1 cellular context compared by ENCODE assay signal in the genomic region with DNA sequence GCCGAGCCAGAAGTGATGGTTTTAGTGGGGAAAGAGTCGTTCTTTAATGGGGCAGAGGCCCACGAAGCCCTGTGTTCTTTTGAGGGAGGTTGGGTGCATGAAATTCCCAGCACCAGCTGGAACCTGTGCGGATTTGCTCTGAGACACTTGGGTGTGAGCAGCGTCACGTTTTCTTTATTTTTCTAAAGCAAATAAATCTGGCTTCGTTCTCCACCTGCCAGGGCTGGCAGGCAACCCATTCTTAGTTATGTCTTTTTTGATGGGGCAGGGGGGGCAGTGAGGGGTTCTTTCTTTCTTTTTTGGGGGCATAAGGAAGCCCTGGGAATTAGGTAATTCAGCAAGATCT.
TF ChIP-seq lines count a peak whose summit lies in the region.

No MANE protein-coding gene starts in this region.

TF ChIP-seq in HEK293, 187 proteins besides CTCF, POLR2A, EP300 and RAD21 (continued from another document):
- TF ChIP-seq, protein P1, sequence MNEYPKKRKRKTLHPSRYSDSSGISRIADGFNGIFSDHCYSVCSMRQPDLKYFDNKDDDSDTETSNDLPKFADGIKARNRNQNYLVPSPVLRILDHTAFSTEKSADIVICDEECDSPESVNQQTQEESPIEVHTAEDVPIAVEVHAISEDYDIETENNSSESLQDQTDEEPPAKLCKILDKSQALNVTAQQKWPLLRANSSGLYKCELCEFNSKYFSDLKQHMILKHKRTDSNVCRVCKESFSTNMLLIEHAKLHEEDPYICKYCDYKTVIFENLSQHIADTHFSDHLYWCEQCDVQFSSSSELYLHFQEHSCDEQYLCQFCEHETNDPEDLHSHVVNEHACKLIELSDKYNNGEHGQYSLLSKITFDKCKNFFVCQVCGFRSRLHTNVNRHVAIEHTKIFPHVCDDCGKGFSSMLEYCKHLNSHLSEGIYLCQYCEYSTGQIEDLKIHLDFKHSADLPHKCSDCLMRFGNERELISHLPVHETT (tag by site-specific recombination; IDR thresholded peaks at IDR 0.05) = no peak
- TF ChIP-seq ZNF366 (tag by site-specific recombination; conservative IDR thresholded peaks at IDR 0.05) (peak; percentile 84), GLI4 (tag by site-specific recombination; IDR thresholded peaks at IDR 0.05) (no peak), ZNF544 (tag by site-specific recombination; IDR thresholded peaks at IDR 0.05) (no peak), ZNF423 (tag by site-specific recombination; IDR thresholded peaks at IDR 0.05) (no peak), ZNF24 (tag by site-specific recombination; IDR thresholded peaks at IDR 0.05) (no peak), ZNF585B (tag by site-specific recombination; IDR thresholded peaks at IDR 0.05) (no peak), SALL2 (tag by site-specific recombination; IDR thresholded peaks at IDR 0.05; ENCODE audit: borderline replicate concordance) (no peak), ZIC2 (tag by site-specific recombination; IDR thresholded peaks at IDR 0.05) (no peak), TRIM28 (IDR thresholded peaks at IDR 0.05; ENCODE audit: borderline replicate concordance, low read length) (no peak), ZNF112 (tag by site-specific recombination; IDR thresholded peaks at IDR 0.05) (no peak), ZSCAN23 (tag by site-specific recombination; IDR thresholded peaks at IDR 0.05) (no peak), ZNF48 (tag by site-specific recombination; IDR thresholded peaks at IDR 0.05) (no peak), KLF1 (tag by site-specific recombination; IDR thresholded peaks at IDR 0.05) (no peak), ZSCAN30 (tag by site-specific recombination; IDR thresholded peaks at IDR 0.05) (no peak), ZNF114 (tag by site-specific recombination; IDR thresholded peaks at IDR 0.05) (no peak), GLIS1 (tag by site-specific recombination; IDR thresholded peaks at IDR 0.05) (no peak), ZBTB20 (tag by site-specific recombination; IDR thresholded peaks at IDR 0.05) (no peak), ZNF510 (tag by site-specific recombination; IDR thresholded peaks at IDR 0.05; ENCODE audit: insufficient replicate concordance) (no peak), SP2 (tag by site-specific recombination; IDR thresholded peaks at IDR 0.05) (no peak), ZNF169 (tag by site-specific recombination; IDR thresholded peaks at IDR 0.05) (no peak), ZNF707 (tag by site-specific recombination; IDR thresholded peaks at IDR 0.05) (no peak)
- TF ChIP-seq, protein P2, sequence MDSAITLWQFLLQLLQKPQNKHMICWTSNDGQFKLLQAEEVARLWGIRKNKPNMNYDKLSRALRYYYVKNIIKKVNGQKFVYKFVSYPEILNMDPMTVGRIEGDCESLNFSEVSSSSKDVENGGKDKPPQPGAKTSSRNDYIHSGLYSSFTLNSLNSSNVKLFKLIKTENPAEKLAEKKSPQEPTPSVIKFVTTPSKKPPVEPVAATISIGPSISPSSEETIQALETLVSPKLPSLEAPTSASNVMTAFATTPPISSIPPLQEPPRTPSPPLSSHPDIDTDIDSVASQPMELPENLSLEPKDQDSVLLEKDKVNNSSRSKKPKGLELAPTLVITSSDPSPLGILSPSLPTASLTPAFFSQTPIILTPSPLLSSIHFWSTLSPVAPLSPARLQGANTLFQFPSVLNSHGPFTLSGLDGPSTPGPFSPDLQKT (IDR thresholded peaks at IDR 0.05; ENCODE audit: borderline replicate concordance, low read depth, low read length) = no peak
- TF ChIP-seq, protein P3, sequence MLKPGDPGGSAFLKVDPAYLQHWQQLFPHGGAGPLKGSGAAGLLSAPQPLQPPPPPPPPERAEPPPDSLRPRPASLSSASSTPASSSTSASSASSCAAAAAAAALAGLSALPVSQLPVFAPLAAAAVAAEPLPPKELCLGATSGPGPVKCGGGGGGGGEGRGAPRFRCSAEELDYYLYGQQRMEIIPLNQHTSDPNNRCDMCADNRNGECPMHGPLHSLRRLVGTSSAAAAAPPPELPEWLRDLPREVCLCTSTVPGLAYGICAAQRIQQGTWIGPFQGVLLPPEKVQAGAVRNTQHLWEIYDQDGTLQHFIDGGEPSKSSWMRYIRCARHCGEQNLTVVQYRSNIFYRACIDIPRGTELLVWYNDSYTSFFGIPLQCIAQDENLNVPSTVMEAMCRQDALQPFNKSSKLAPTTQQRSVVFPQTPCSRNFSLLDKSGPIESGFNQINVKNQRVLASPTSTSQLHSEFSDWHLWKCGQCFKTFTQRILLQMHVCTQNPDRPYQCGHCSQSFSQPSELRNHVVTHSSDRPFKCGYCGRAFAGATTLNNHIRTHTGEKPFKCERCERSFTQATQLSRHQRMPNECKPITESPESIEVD (tag by site-specific recombination; IDR thresholded peaks at IDR 0.05) = no peak
- TF ChIP-seq, protein P4, sequence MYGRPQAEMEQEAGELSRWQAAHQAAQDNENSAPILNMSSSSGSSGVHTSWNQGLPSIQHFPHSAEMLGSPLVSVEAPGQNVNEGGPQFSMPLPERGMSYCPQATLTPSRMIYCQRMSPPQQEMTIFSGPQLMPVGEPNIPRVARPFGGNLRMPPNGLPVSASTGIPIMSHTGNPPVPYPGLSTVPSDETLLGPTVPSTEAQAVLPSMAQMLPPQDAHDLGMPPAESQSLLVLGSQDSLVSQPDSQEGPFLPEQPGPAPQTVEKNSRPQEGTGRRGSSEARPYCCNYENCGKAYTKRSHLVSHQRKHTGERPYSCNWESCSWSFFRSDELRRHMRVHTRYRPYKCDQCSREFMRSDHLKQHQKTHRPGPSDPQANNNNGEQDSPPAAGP (tag by site-specific recombination; IDR thresholded peaks at IDR 0.05) = no peak
- TF ChIP-seq, protein P5, sequence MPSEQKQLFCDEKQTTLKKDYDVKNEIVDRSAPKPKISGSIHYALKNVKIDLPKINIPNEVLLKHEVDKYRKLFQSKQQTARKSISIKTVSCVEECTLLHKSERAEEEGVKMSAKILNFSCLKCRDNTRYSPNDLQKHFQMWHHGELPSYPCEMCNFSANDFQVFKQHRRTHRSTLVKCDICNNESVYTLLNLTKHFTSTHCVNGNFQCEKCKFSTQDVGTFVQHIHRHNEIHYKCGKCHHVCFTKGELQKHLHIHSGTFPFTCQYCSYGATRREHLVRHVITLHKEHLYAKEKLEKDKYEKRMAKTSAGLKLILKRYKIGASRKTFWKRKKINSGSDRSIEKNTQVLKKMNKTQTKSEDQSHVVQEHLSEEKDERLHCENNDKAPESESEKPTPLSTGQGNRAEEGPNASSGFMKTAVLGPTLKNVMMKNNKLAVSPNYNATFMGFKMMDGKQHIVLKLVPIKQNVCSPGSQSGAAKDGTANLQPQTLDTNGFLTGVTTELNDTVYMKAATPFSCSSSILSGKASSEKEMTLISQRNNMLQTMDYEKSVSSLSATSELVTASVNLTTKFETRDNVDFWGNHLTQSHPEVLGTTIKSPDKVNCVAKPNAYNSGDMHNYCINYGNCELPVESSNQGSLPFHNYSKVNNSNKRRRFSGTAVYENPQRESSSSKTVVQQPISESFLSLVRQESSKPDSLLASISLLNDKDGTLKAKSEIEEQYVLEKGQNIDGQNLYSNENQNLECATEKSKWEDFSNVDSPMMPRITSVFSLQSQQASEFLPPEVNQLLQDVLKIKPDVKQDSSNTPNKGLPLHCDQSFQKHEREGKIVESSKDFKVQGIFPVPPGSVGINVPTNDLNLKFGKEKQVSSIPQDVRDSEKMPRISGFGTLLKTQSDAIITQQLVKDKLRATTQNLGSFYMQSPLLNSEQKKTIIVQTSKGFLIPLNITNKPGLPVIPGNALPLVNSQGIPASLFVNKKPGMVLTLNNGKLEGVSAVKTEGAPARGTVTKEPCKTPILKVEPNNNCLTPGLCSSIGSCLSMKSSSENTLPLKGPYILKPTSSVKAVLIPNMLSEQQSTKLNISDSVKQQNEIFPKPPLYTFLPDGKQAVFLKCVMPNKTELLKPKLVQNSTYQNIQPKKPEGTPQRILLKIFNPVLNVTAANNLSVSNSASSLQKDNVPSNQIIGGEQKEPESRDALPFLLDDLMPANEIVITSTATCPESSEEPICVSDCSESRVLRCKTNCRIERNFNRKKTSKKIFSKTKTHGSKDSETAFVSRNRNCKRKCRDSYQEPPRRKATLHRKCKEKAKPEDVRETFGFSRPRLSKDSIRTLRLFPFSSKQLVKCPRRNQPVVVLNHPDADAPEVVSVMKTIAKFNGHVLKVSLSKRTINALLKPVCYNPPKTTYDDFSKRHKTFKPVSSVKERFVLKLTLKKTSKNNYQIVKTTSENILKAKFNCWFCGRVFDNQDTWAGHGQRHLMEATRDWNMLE (tag by site-specific recombination; conservative IDR thresholded peaks at IDR 0.05; ENCODE audit: low read depth) = no peak
- TF ChIP-seq, protein P6, sequence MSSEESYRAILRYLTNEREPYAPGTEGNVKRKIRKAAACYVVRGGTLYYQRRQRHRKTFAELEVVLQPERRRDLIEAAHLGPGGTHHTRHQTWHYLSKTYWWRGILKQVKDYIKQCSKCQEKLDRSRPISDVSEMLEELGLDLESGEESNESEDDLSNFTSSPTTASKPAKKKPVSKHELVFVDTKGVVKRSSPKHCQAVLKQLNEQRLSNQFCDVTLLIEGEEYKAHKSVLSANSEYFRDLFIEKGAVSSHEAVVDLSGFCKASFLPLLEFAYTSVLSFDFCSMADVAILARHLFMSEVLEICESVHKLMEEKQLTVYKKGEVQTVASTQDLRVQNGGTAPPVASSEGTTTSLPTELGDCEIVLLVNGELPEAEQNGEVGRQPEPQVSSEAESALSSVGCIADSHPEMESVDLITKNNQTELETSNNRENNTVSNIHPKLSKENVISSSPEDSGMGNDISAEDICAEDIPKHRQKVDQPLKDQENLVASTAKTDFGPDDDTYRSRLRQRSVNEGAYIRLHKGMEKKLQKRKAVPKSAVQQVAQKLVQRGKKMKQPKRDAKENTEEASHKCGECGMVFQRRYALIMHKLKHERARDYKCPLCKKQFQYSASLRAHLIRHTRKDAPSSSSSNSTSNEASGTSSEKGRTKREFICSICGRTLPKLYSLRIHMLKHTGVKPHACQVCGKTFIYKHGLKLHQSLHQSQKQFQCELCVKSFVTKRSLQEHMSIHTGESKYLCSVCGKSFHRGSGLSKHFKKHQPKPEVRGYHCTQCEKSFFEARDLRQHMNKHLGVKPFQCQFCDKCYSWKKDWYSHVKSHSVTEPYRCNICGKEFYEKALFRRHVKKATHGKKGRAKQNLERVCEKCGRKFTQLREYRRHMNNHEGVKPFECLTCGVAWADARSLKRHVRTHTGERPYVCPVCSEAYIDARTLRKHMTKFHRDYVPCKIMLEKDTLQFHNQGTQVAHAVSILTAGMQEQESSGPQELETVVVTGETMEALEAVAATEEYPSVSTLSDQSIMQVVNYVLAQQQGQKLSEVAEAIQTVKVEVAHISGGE (tag by site-specific recombination; conservative IDR thresholded peaks at IDR 0.05; ENCODE audit: low read depth) = no peak
- TF ChIP-seq, protein P7, sequence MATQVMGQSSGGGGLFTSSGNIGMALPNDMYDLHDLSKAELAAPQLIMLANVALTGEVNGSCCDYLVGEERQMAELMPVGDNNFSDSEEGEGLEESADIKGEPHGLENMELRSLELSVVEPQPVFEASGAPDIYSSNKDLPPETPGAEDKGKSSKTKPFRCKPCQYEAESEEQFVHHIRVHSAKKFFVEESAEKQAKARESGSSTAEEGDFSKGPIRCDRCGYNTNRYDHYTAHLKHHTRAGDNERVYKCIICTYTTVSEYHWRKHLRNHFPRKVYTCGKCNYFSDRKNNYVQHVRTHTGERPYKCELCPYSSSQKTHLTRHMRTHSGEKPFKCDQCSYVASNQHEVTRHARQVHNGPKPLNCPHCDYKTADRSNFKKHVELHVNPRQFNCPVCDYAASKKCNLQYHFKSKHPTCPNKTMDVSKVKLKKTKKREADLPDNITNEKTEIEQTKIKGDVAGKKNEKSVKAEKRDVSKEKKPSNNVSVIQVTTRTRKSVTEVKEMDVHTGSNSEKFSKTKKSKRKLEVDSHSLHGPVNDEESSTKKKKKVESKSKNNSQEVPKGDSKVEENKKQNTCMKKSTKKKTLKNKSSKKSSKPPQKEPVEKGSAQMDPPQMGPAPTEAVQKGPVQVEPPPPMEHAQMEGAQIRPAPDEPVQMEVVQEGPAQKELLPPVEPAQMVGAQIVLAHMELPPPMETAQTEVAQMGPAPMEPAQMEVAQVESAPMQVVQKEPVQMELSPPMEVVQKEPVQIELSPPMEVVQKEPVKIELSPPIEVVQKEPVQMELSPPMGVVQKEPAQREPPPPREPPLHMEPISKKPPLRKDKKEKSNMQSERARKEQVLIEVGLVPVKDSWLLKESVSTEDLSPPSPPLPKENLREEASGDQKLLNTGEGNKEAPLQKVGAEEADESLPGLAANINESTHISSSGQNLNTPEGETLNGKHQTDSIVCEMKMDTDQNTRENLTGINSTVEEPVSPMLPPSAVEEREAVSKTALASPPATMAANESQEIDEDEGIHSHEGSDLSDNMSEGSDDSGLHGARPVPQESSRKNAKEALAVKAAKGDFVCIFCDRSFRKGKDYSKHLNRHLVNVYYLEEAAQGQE (tag by site-specific recombination; IDR thresholded peaks at IDR 0.05) = no peak
- TF ChIP-seq, protein P8, sequence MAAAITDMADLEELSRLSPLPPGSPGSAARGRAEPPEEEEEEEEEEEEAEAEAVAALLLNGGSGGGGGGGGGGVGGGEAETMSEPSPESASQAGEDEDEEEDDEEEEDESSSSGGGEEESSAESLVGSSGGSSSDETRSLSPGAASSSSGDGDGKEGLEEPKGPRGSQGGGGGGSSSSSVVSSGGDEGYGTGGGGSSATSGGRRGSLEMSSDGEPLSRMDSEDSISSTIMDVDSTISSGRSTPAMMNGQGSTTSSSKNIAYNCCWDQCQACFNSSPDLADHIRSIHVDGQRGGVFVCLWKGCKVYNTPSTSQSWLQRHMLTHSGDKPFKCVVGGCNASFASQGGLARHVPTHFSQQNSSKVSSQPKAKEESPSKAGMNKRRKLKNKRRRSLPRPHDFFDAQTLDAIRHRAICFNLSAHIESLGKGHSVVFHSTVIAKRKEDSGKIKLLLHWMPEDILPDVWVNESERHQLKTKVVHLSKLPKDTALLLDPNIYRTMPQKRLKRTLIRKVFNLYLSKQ (tag by site-specific recombination; IDR thresholded peaks at IDR 0.05; ENCODE audit: borderline replicate concordance) = no peak
